Comparison of ENCODE assay signal across 27 cellular contexts in the genomic region with DNA sequence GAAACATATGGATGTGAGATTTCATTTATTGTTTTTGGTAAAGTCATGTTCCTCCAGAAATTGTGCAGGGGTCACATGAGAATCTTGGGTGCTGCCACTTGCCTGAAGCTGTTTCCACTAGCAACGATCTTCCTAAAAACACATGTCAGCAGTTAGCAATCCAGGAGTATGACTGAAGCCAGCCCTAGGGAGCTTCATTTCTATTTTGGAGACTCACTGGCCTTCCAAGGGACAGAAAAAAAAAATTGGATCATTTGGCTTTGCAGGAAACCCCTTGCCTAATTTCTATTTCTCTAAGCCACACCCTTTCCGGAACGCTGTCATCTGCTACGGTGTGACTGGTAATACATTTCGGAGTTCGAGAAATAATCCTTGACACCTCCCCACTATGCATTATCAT.
DNase-seq lines count a peak whose midpoint lies in the region; ATAC-seq and TF ChIP-seq lines count a peak whose summit lies in the region.
"Had no signal": no experiment of that assay in that cellular context is flagged by ENCODE, and none has a peak within 500 bp of the region (broad histone marks: within the 10 kb centered on the region; RNA-seq: fewer than 3 reads in every experiment).

No MANE protein-coding gene starts in this region.

- H2AFZ ChIP-seq in ACC112 (ENCODE audit: low read length, unreplicated experiment) (no peak overlapping the region), SK-N-SH (ENCODE audit: low read depth) (no peak overlapping the region)
- H2AFZ ChIP-seq: parathyroid adenoma had no signal

- ATAC-seq in gastroesophageal sphincter (peak; percentile 82), psoas muscle (peak; percentile 81 to 85 (median 83)), HG03432 (IDR thresholded peaks at IDR 0.05; ENCODE audit: unreplicated experiment) (no peak), GM19463 (IDR thresholded peaks at IDR 0.05; ENCODE audit: unreplicated experiment) (no peak)
- ATAC-seq in natural killer cell treated with Interleukin-12 subunit alpha and Interleukin-12 subunit beta and Interleukin-15 and Interleukin-18, amount 100 ng/mL, for 72 hours, result no peak
- ATAC-seq: GM12878 had no signal

- no peak overlapping the region for H3K9ac ChIP-seq in SK-N-SH
- H3K9ac ChIP-seq: BLaER1, parathyroid adenoma had no signal

- DNase-seq in SK-MEL-5 (ENCODE audit: low read depth, low spot score) (peak; percentile 59), psoas muscle (peak in 1 of 2 donors; percentile 35), SK-N-SH (no peak)
- no peak for DNase-seq in natural killer cell treated with Interleukin-12 subunit alpha and Interleukin-12 subunit beta and Interleukin-15 and Interleukin-18, amount 100 ng/mL, for 72 hours (ENCODE audit: low spot score)
- DNase-seq: activated CD4-positive, alpha-beta T cell treated with anti-CD3 and anti-CD28 coated beads, Interleukin-2, amount 10 ng/mL, durations not matched to agents 7 days and 5 days; activated naive CD4-positive, alpha-beta T cell treated with anti-CD3 and anti-CD28 coated beads for 36 hours; activated T-cell treated with anti-CD3 and anti-CD28 coated beads, Interleukin-2, amount 50 U/mL, for 48 hours; amygdala; Caco-2; DND-41; hypothalamus; Kasumi-1; NCI-H1694 treated with DMSO at 0.1 percent for 48 hours; NCI-H526 treated with DMSO at 0.1 percent for 48 hours; substantia nigra; WERI-Rb-1 had no signal

- H3K9me3 Mint-ChIP-seq in natural killer cell treated with Interleukin-12 subunit alpha and Interleukin-12 subunit beta and Interleukin-15 and Interleukin-18, amount 100 ng/mL, for 72 hours, result no peaks in the 10 kb centered on the region
- H3K9me3 Mint-ChIP-seq: activated CD4-positive, alpha-beta T cell treated with anti-CD3 and anti-CD28 coated beads, Interleukin-2, amount 10 ng/mL, durations not matched to agents 7 days and 5 days; dendritic cell treated with granulocyte-macrophage colony-stimulating factor and Interleukin-4, amounts not matched to agents 40 ng/mL and 50 ng/mL, for 4 days; T-helper 2 cell treated with Interferon-gamma antibody and Interleukin-4, amounts not matched to agents 5 μg/mL and 100 μg/mL, for 36 hours had no signal

- POLR2A ChIA-PET in SK-N-SH (lab: Yijun Ruan, JAX), result no interaction called here

- no peaks in the 10 kb centered on the region for H3K36me3 Mint-ChIP-seq in natural killer cell treated with Interleukin-12 subunit alpha and Interleukin-12 subunit beta and Interleukin-15 and Interleukin-18, amount 100 ng/mL, for 72 hours

- no peak for TF ChIP-seq CTCF in gastroesophageal sphincter (IDR thresholded peaks at IDR 0.05)
- TF ChIP-seq CTCF in psoas muscle (IDR thresholded peaks at IDR 0.05), result no peak
- no peak for TF ChIP-seq CTCF in SK-N-SH (IDR thresholded peaks at IDR 0.05)

- H3K79me2 ChIP-seq in ACC112 (ENCODE audit: control insufficient read depth, insufficient read depth, low read length, unreplicated experiment) (no peaks in the 10 kb centered on the region), SK-N-SH (ENCODE audit: insufficient read depth) (no peaks in the 10 kb centered on the region)
- H3K79me2 ChIP-seq: parathyroid adenoma had no signal

- no peak overlapping the region for H3K4me3 Mint-ChIP-seq in natural killer cell treated with Interleukin-12 subunit alpha and Interleukin-12 subunit beta and Interleukin-15 and Interleukin-18, amount 100 ng/mL, for 72 hours
- H3K4me3 Mint-ChIP-seq: activated CD4-positive, alpha-beta T cell treated with anti-CD3 and anti-CD28 coated beads, Interleukin-2, amount 10 ng/mL, durations not matched to agents 7 days and 5 days; activated naive CD4-positive, alpha-beta T cell treated with anti-CD3 and anti-CD28 coated beads for 36 hours; dendritic cell treated with granulocyte-macrophage colony-stimulating factor and Interleukin-4, amounts not matched to agents 40 ng/mL and 50 ng/mL, for 4 days; T-helper 2 cell treated with Interferon-gamma antibody and Interleukin-4, amounts not matched to agents 5 μg/mL and 100 μg/mL, for 36 hours had no signal

- TF ChIP-seq POLR2A in gastroesophageal sphincter (IDR thresholded peaks at IDR 0.05), result no peak

- H3K4me1 Mint-ChIP-seq in natural killer cell treated with Interleukin-12 subunit alpha and Interleukin-12 subunit beta and Interleukin-15 and Interleukin-18, amount 100 ng/mL, for 72 hours (ENCODE audit: low read depth in 2 of 2), result peaks cover 34 to 35% of the 10 kb centered on the region in 2 donors
- H3K4me1 Mint-ChIP-seq: activated CD4-positive, alpha-beta T cell treated with anti-CD3 and anti-CD28 coated beads, Interleukin-2, amount 10 ng/mL, durations not matched to agents 7 days and 5 days had no signal

- TF ChIP-seq RAD21 in SK-N-SH (IDR thresholded peaks at IDR 0.05; ENCODE audit: low read length), result no peak

- no peaks in the 10 kb centered on the region for H3K27me3 Mint-ChIP-seq in natural killer cell treated with Interleukin-12 subunit alpha and Interleukin-12 subunit beta and Interleukin-15 and Interleukin-18, amount 100 ng/mL, for 72 hours
- H3K27me3 Mint-ChIP-seq: dendritic cell treated with granulocyte-macrophage colony-stimulating factor and Interleukin-4, amounts not matched to agents 40 ng/mL and 50 ng/mL, for 4 days had no signal

- in situ Hi-C loops in SK-MEL-5 (cut with HindIII; ENCODE audit: low pct_unique_long_range_greater_than_20kb, low sequenced_read_pairs), result no loop called here

- peaks cover 6% of the 10 kb centered on the region for H3K4me1 ChIP-seq in ACC112 (ENCODE audit: control insufficient read depth, insufficient read depth, low read length, unreplicated experiment)
- peaks cover 0 to 28% (median 4%) of the 10 kb centered on the region in 3 donors for H3K4me1 ChIP-seq in gastroesophageal sphincter
- H3K4me1 ChIP-seq in psoas muscle, result peaks cover 29% of the 10 kb centered on the region
- H3K4me1 ChIP-seq in SK-N-SH (ENCODE audit: control insufficient read depth in 1 of 2, insufficient read depth in 2 of 2, low read depth in 1 of 2, low read length in 1 of 2), result peaks cover 0 to 4% of the 10 kb centered on the region in 2 experiments; a peak in 1 of 4 replicates
- H3K4me1 ChIP-seq: Caco-2 had no signal

- no peaks in the 10 kb centered on the region for H3K27me3 ChIP-seq in ACC112 (ENCODE audit: insufficient read depth, low read length)
- no peaks in the 10 kb centered on the region for H3K27me3 ChIP-seq in gastroesophageal sphincter
- no peaks in the 10 kb centered on the region for H3K27me3 ChIP-seq in psoas muscle (ENCODE audit: insufficient read depth in 3 of 3, low read length in 2 of 3)
- no peaks in the 10 kb centered on the region for H3K27me3 ChIP-seq in SK-N-SH (ENCODE audit: insufficient read depth)
- H3K27me3 ChIP-seq: BLaER1, cardiac muscle cell had no signal

- H3K27ac ChIP-seq in ACC112 (ENCODE audit: low read depth, low read length) (no peak overlapping the region), gastroesophageal sphincter (no peak overlapping the region), psoas muscle (peak overlapping the region; percentile 74), SK-N-SH (ENCODE audit: low read depth in 2 of 2, low read length in 1 of 2) (no peak overlapping the region)
- H3K27ac ChIP-seq: BLaER1, cardiac muscle cell, HL-60, parathyroid adenoma, WERI-Rb-1 had no signal

- WGBS in gastroesophageal sphincter (ENCODE audit: low coverage in 1 of 2), 2 donors, result 56 to 94% methylated on average over 3 of the region's 6 CpGs
- 14 to 34% (median 19%) methylated on average over 6 of the region's 6 CpGs for WGBS in psoas muscle, 3 donors
- WGBS in SK-N-SH (ENCODE audit: low lambda C conversion rate), result 87% methylated on average over 6 of the region's 6 CpGs

- H3K9me2 ChIP-seq in SK-N-SH, result no peaks in the 10 kb centered on the region

- intact Hi-C loops in psoas muscle (cut with DNase I), result no loop called here

- H3K27ac Mint-ChIP-seq in natural killer cell treated with Interleukin-12 subunit alpha and Interleukin-12 subunit beta and Interleukin-15 and Interleukin-18, amount 100 ng/mL, for 72 hours, result no peak overlapping the region
- H3K27ac Mint-ChIP-seq: activated CD4-positive, alpha-beta T cell treated with anti-CD3 and anti-CD28 coated beads, Interleukin-2, amount 10 ng/mL, durations not matched to agents 7 days and 5 days; activated naive CD4-positive, alpha-beta T cell treated with anti-CD3 and anti-CD28 coated beads for 36 hours; dendritic cell treated with granulocyte-macrophage colony-stimulating factor and Interleukin-4, amounts not matched to agents 40 ng/mL and 50 ng/mL, for 4 days; T-helper 2 cell treated with Interferon-gamma antibody and Interleukin-4, amounts not matched to agents 5 μg/mL and 100 μg/mL, for 36 hours had no signal

- H3F3A ChIP-seq in SK-N-SH (replicated peaks; ENCODE audit: insufficient read depth), result no peaks in the 10 kb centered on the region

- no peaks in the 10 kb centered on the region for H3K9me3 ChIP-seq in gastroesophageal sphincter
- no peaks in the 10 kb centered on the region for H3K9me3 ChIP-seq in psoas muscle
- no peaks in the 10 kb centered on the region for H3K9me3 ChIP-seq in SK-N-SH
- H3K9me3 ChIP-seq: BLaER1, Caco-2 had no signal

- H3K4me3 ChIP-seq in ACC112 (ENCODE audit: low read depth, low read length) (peak overlapping the region; percentile 31; the same call in 1 of the 2 replicates), gastroesophageal sphincter (no peak overlapping the region), psoas muscle (peak overlapping the region; percentile 24), SK-N-SH (ENCODE audit: low read depth in 2 of 2, low read length in 1 of 2) (no peak overlapping the region)
- H3K4me3 ChIP-seq: BLaER1, cardiac muscle cell, GM12878 had no signal

- no peaks in the 10 kb centered on the region for H4K20me1 ChIP-seq in SK-N-SH (ENCODE audit: insufficient read depth)
- H4K20me1 ChIP-seq: BLaER1 had no signal

- H3K36me3 ChIP-seq in ACC112 (ENCODE audit: insufficient read depth, low read length) (no peaks in the 10 kb centered on the region), gastroesophageal sphincter (peaks cover 0 to 8% of the 10 kb centered on the region in 2 donors), psoas muscle (ENCODE audit: insufficient read depth in 1 of 2, low read depth in 1 of 2) (no peaks in the 10 kb centered on the region), SK-N-SH (replicated peaks in 1 of 2; ENCODE audit: control insufficient read depth in 1 of 2, insufficient read depth in 2 of 2, low read length in 1 of 2) (no peaks in the 10 kb centered on the region)
- H3K36me3 ChIP-seq: BLaER1, cardiac muscle cell, WERI-Rb-1 had no signal

- CTCF ChIA-PET in SK-N-SH (lab: Yijun Ruan, JAX), result interaction anchor here (1.3 to 1.9 kb wide), 2 partner anchors 10 to 17 kb away, joined by 4 to 5 read pairs; no protein-coding TSS in a partner anchor

- no peak overlapping the region for H3K4me2 ChIP-seq in SK-N-SH

- TF ChIP-seq EP300 in gastroesophageal sphincter (IDR thresholded peaks at IDR 0.05) (no peak), SK-N-SH (IDR thresholded peaks at IDR 0.05; ENCODE audit: borderline replicate concordance in 1 of 2, low read depth in 1 of 2, low read length in 1 of 2) (no peak)

TF ChIP-seq in SK-N-SH, 30 proteins besides CTCF, POLR2A, EP300 and RAD21 (continues in another document):
- TF ChIP-seq ELF1 (IDR thresholded peaks at IDR 0.05) (no peak), TCF12 (IDR thresholded peaks at IDR 0.05) (no peak)

Comparison
In these comparisons a context has a peak if more than half of its experiments do, and no peak if none do; other contexts are left out.
1. H3K4me3 ChIP-seq: peak in ACC112 (single experiment) and psoas muscle (single experiment); none in gastroesophageal sphincter (0 of 2) and SK-N-SH (0 of 2).
2. ATAC-seq: peak in gastroesophageal sphincter (single experiment) and psoas muscle (4 of 4); none in natural killer cell treated with Interleukin-12 subunit alpha and Interleukin-12 subunit beta and Interleukin-15 and Interleukin-18, amount 100 ng/mL, for 72 hours (0 of 2), HG03432 (single experiment) and GM19463 (single experiment).